17 cellular contexts compared by ENCODE assay signal in genomic region chr19:4334929-4335833, GRCh38. TPM values are rescaled to one million over a fixed set of nuclear protein-coding genes. Genes with fewer than 3 reads are reported as not detected.
DNase-seq lines count a peak whose midpoint lies in the region; ATAC-seq and FAIRE-seq lines count a peak whose summit lies in the region.
"Had no signal": no experiment of that assay in that cellular context is flagged by ENCODE, and none has a peak within 500 bp of the region (broad histone marks: within the 10 kb centered on the region; RNA-seq: fewer than 3 reads in every experiment).

No MANE protein-coding gene starts in this region.

- no peak for ATAC-seq in stimulated activated naive CD8-positive, alpha-beta T cell treated with anti-CD3 and anti-CD28 coated beads, Interleukin-15, Interleukin-2, amounts not matched to agents 100 U/mL and 50 U/mL, for 24 hours
- peak; percentile 46 for ATAC-seq in left lobe of liver
- ATAC-seq in stimulated activated naive B cell treated with anti-CD40 and anti-IgM and Interleukin-4, amounts not matched to agents 10 μg/mL and 1 μg/mL and 100 μg/mL, for 72 hours (replicated peaks), result no peak
- ATAC-seq: PC-3 had no signal

- H3K27me3 Mint-ChIP-seq in stimulated activated naive CD8-positive, alpha-beta T cell treated with anti-CD3 and anti-CD28 coated beads, Interleukin-15, Interleukin-2, amounts not matched to agents 100 ng/mL and 50 ng/mL, for 24 hours, result no peaks in the 10 kb centered on the region
- no peaks in the 10 kb centered on the region for H3K27me3 Mint-ChIP-seq in stimulated activated naive B cell treated with anti-CD40 and anti-IgM and Interleukin-4, amounts not matched to agents 10 μg/mL and 1 μg/mL and 100 μg/mL, for 72 hours

- no peak overlapping the region for H3K27ac ChIP-seq in substantia nigra (ENCODE audit: low read depth, low read length, poor library complexity, severe bottlenecking)

- no peak overlapping the region for H3K4me3 Mint-ChIP-seq in stimulated activated naive CD8-positive, alpha-beta T cell treated with anti-CD3 and anti-CD28 coated beads, Interleukin-15, Interleukin-2, amounts not matched to agents 100 ng/mL and 50 ng/mL, for 24 hours
- no peak overlapping the region for H3K4me3 Mint-ChIP-seq in stimulated activated naive B cell treated with anti-CD40 and anti-IgM and Interleukin-4, amounts not matched to agents 10 μg/mL and 1 μg/mL and 100 μg/mL, for 72 hours

- H3K27ac Mint-ChIP-seq in stimulated activated naive CD8-positive, alpha-beta T cell treated with anti-CD3 and anti-CD28 coated beads, Interleukin-15, Interleukin-2, amounts not matched to agents 100 ng/mL and 50 ng/mL, for 24 hours, result peak overlapping the region; percentile 42
- no peak overlapping the region for H3K27ac Mint-ChIP-seq in stimulated activated naive B cell treated with anti-CD40 and anti-IgM and Interleukin-4, amounts not matched to agents 10 μg/mL and 1 μg/mL and 100 μg/mL, for 72 hours

- H3K9me3 Mint-ChIP-seq in stimulated activated naive CD8-positive, alpha-beta T cell treated with anti-CD3 and anti-CD28 coated beads, Interleukin-15, Interleukin-2, amounts not matched to agents 100 ng/mL and 50 ng/mL, for 24 hours, result peaks cover 7% of the 10 kb centered on the region
- H3K9me3 Mint-ChIP-seq in stimulated activated naive B cell treated with anti-CD40 and anti-IgM and Interleukin-4, amounts not matched to agents 10 μg/mL and 1 μg/mL and 100 μg/mL, for 72 hours, result peaks cover 11 to 14% of the 10 kb centered on the region in 2 donors

- H3K36me3 Mint-ChIP-seq in stimulated activated naive CD8-positive, alpha-beta T cell treated with anti-CD3 and anti-CD28 coated beads, Interleukin-15, Interleukin-2, amounts not matched to agents 100 ng/mL and 50 ng/mL, for 24 hours (ENCODE audit: low read depth), result peaks cover 14% of the 10 kb centered on the region
- H3K36me3 Mint-ChIP-seq in stimulated activated naive B cell treated with anti-CD40 and anti-IgM and Interleukin-4, amounts not matched to agents 10 μg/mL and 1 μg/mL and 100 μg/mL, for 72 hours, result peaks cover 10 to 22% of the 10 kb centered on the region in 2 donors

- peak; percentile 89 for FAIRE-seq in urothelium cell line (lab: Jason Lieb, UNC)
- FAIRE-seq: A204.1, G401.6, GM12892 had no signal

- DNase-seq in stimulated activated naive CD8-positive, alpha-beta T cell treated with anti-CD3 and anti-CD28 coated beads, Interleukin-15, Interleukin-2, amounts not matched to agents 100 U/mL and 50 U/mL, for 24 hours, result no peak
- DNase-seq in left lobe of liver (ENCODE audit: low spot score) (no peak), urothelium cell line (ENCODE audit: low spot score) (no peak), substantia nigra (lab: John Stamatoyannopoulos, UW) (no peak)
- no peak for DNase-seq in stimulated activated naive B cell treated with anti-CD40 and anti-IgM and Interleukin-4, amounts not matched to agents 10 μg/mL and 1 μg/mL and 100 μg/mL, for 72 hours
- DNase-seq: Karpas-422, MM.1S, NCI-H1105, NCI-H187, NCI-H2171, NCI-H446 treated with DMSO at 0.1 percent for 48 hours, NCI-H748 treated with DMSO at 0.1 percent for 48 hours, PC-3 had no signal

- H3K4me1 Mint-ChIP-seq in stimulated activated naive CD8-positive, alpha-beta T cell treated with anti-CD3 and anti-CD28 coated beads, Interleukin-15, Interleukin-2, amounts not matched to agents 100 ng/mL and 50 ng/mL, for 24 hours (ENCODE audit: low read depth), result peaks cover 18% of the 10 kb centered on the region
- peaks cover 16 to 21% of the 10 kb centered on the region in 2 donors for H3K4me1 Mint-ChIP-seq in stimulated activated naive B cell treated with anti-CD40 and anti-IgM and Interleukin-4, amounts not matched to agents 10 μg/mL and 1 μg/mL and 100 μg/mL, for 72 hours

RNA-seq across cellular contexts. Expression of gene STAP2, which starts 3.4 kb away (rescaled TPM):
- 31.8 TPM for total RNA-seq in left lobe of liver

RNA-seq across cellular contexts. Expression of gene MPND, which starts 8.2 kb away (rescaled TPM):
- total RNA-seq in left lobe of liver, result 24.2 TPM

RNA-seq across cellular contexts. Expression of gene FSD1, which starts 30.8 kb away (rescaled TPM):
- total RNA-seq in left lobe of liver, result 1.3 TPM

RNA-seq across cellular contexts. Expression of gene TMIGD2, which starts 33.0 kb away (rescaled TPM):
- total RNA-seq in left lobe of liver, result 0.25 TPM
- total RNA-seq: PC-3 had no signal

RNA-seq across cellular contexts. Expression of gene SHD, which starts 56.1 kb away (rescaled TPM):
- total RNA-seq in left lobe of liver, result 8.8 TPM
